Comparison of ENCODE assay signal across 9 cellular contexts in the genomic region with DNA sequence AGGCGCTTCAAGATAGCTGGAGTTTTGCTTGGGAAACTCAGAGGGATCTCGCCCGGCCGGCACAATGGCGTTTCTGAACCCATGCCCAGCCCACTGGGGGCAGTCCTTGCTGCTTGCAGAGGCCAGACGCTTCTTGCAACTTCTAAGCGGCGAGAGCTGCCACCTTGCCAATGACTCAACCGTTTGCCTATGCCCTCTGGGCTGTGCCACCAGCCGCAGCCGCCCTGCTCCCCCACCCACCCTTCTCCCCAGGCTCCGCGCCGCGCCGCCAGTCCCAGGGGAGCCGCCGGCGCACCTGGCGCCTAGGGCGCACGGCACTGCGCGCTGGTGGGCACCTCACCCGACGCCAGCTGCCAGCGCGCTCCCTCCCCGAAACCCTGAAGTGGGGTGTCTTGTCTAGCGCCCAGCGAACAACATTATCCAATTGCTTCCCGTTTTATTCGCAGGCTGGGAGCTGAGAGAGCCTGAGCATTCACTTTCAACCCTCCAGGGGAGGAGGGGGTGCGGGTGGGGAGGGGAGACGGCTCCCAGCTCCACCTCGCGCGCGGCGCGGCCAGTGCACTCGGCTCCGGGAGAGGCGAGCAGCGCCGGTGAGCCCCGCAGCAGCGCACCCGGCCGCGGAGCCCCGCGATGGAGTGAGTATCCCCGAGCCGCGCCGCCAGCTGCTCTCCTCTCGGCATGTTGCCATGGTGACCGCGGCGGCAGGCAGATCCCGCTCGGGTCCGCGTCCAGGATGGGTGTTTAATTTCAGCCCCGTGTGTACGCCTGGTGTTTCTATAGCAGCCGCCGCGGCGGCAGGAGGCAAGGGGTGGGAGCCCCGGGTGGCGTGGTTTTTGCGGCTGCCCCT.
DNase-seq lines count a peak whose midpoint lies in the region; ATAC-seq and TF ChIP-seq lines count a peak whose summit lies in the region.
"Had no signal": no experiment of that assay in that cellular context is flagged by ENCODE, and none has a peak within 500 bp of the region (broad histone marks: within the 10 kb centered on the region; RNA-seq: fewer than 3 reads in every experiment).

No MANE protein-coding gene starts in this region.

- H3K36me3 ChIP-seq in colonic mucosa (no peaks in the 10 kb centered on the region), left lung (no peaks in the 10 kb centered on the region), thoracic aorta (no peaks in the 10 kb centered on the region)

- peaks cover 38% of the 10 kb centered on the region for H3K27me3 ChIP-seq in colonic mucosa
- peaks cover 29 to 56% of the 10 kb centered on the region in 2 donors for H3K27me3 ChIP-seq in left lung
- no peaks in the 10 kb centered on the region for H3K27me3 ChIP-seq in thoracic aorta (replicated peaks; ENCODE audit: insufficient read depth)

- TF ChIP-seq CTCF in colonic mucosa (IDR thresholded peaks at IDR 0.05) (no peak), left lung (IDR thresholded peaks at IDR 0.05) (no peak), thoracic aorta (IDR thresholded peaks at IDR 0.05) (no peak)

- H3K9me3 ChIP-seq in colonic mucosa (no peaks in the 10 kb centered on the region), left lung (peaks cover 0 to 2% of the 10 kb centered on the region in 2 donors), thoracic aorta (no peaks in the 10 kb centered on the region)

- peak; percentile 67 for DNase-seq in GM03348 (ENCODE audit: low spot score)
- DNase-seq in NCI-H345 treated with DMSO at 0.1 percent for 48 hours (lab: John Stamatoyannopoulos, UW; ENCODE audit: unreplicated experiment): peak; percentile 63
- no peak for DNase-seq in colonic mucosa
- DNase-seq in left lung: peak; percentile 54 to 84
- peak; percentile 25 for DNase-seq in thoracic aorta (ENCODE audit: low spot score)
- DNase-seq in KG1 (lab: John Stamatoyannopoulos, UW): no peak

- H3K4me3 ChIP-seq in colonic mucosa (peak overlapping the region; percentile 11), left lung (peak overlapping the region; percentile 18 to 26), thoracic aorta (peak overlapping the region; percentile 87)

- H3K9ac ChIP-seq in colonic mucosa (ENCODE audit: low read depth in 2 of 2, low read length in 2 of 2): no peak overlapping the region
- H3K9ac ChIP-seq: KMS-11 had no signal

- ATAC-seq in left lung (peak; percentile 93), thoracic aorta (ENCODE audit: insufficient number of reproducible peaks, low FRiP score, low read depth) (no peak), GM21825 (IDR thresholded peaks at IDR 0.05; ENCODE audit: unreplicated experiment) (no peak), HG03135 (IDR thresholded peaks at IDR 0.05; ENCODE audit: unreplicated experiment) (no peak)

- H3K4me1 ChIP-seq in colonic mucosa (no peaks in the 10 kb centered on the region), left lung (peaks cover 9% of the 10 kb centered on the region in 2 donors), thoracic aorta (ENCODE audit: control insufficient read depth in 1 of 2, low read depth in 2 of 2) (peaks cover 2 to 16% of the 10 kb centered on the region in 2 donors)

- H3K27ac ChIP-seq in colonic mucosa (no peak overlapping the region), left lung (no peak overlapping the region), thoracic aorta (no peak overlapping the region)
- H3K27ac ChIP-seq: KMS-11 had no signal

- intact Hi-C loops in colonic mucosa (cut with DNase I) (no loop called here), left lung (cut with DNase I) (no loop called here)

Comparison
In these comparisons a context has a peak if more than half of its experiments do, and no peak if none do; other contexts are left out.
1. DNase-seq: peak in GM03348 (single experiment), NCI-H345 treated with DMSO at 0.1 percent for 48 hours (single experiment), left lung (2 of 2) and thoracic aorta (single experiment); none in colonic mucosa (single experiment) and KG1 (single experiment).
2. H3K4me3 ChIP-seq: peak in every context shown above with its lines; median percentile 87 in thoracic aorta; 22 in left lung; 11 in colonic mucosa.